Comparison of ENCODE assay signal across 14 cellular contexts in genomic region chr1:12159826-12160225, GRCh38. TPM values are rescaled to one million over a fixed set of nuclear protein-coding genes. Genes with fewer than 3 reads are reported as not detected.
DNase-seq lines count a peak whose midpoint lies in the region; ATAC-seq and TF ChIP-seq lines count a peak whose summit lies in the region.
"Had no signal": no experiment of that assay in that cellular context is flagged by ENCODE, and none has a peak within 500 bp of the region (broad histone marks: within the 10 kb centered on the region; RNA-seq: fewer than 3 reads in every experiment).

No MANE protein-coding gene starts in this region.

- H3K9me3 Mint-ChIP-seq in activated CD4-positive, alpha-beta T cell treated with anti-CD3 and anti-CD28 coated beads, Interleukin-2, amount 10 ng/mL, durations not matched to agents 24 days and 14 days = no peaks in the 10 kb centered on the region
- no peaks in the 10 kb centered on the region for H3K9me3 Mint-ChIP-seq in activated naive CD8-positive, alpha-beta T cell (ENCODE audit: low read depth)
- no peaks in the 10 kb centered on the region for H3K9me3 Mint-ChIP-seq in natural killer cell

- peak overlapping the region; percentile 100 for H3K27ac ChIP-seq in OCI-LY3 (ENCODE audit: low read length)
- H3K27ac ChIP-seq: A549, tibial nerve had no signal

- no peak overlapping the region for H3K9ac ChIP-seq in OCI-LY3 (ENCODE audit: low read length)

- H3K27ac Mint-ChIP-seq in activated CD4-positive, alpha-beta T cell treated with anti-CD3 and anti-CD28 coated beads, Interleukin-2, amount 10 ng/mL, durations not matched to agents 24 days and 14 days = peak overlapping the region; percentile 91
- peak overlapping the region; percentile 77 for H3K27ac Mint-ChIP-seq in activated naive CD8-positive, alpha-beta T cell
- H3K27ac Mint-ChIP-seq in natural killer cell = peak overlapping the region; percentile 87 to 97

- no peaks in the 10 kb centered on the region for H3K9me3 ChIP-seq in OCI-LY3 (ENCODE audit: insufficient read depth, low read length)
- H3K9me3 ChIP-seq: A549, HAP-1, tibial nerve had no signal

- H3K27me3 Mint-ChIP-seq in activated CD4-positive, alpha-beta T cell treated with anti-CD3 and anti-CD28 coated beads, Interleukin-2, amount 10 ng/mL, durations not matched to agents 24 days and 14 days = no peaks in the 10 kb centered on the region
- no peaks in the 10 kb centered on the region for H3K27me3 Mint-ChIP-seq in activated naive CD8-positive, alpha-beta T cell
- H3K27me3 Mint-ChIP-seq in natural killer cell (ENCODE audit: low read depth in 2 of 2) = no peaks in the 10 kb centered on the region

- TF ChIP-seq CTCF in OCI-LY3 (IDR thresholded peaks at IDR 0.05; ENCODE audit: low read depth, low read length) (no peak), natural killer cell (IDR thresholded peaks at IDR 0.05) (no peak)

- peak; percentile 75 for DNase-seq in activated CD4-positive, alpha-beta T cell treated with anti-CD3 and anti-CD28 coated beads, Interleukin-2, amount 10 ng/mL, durations not matched to agents 24 days and 14 days
- no peak for DNase-seq in activated CD4-positive, alpha-beta T cell treated with anti-CD3 and anti-CD28 coated beads, Interleukin-2, amount 50 U/mL, for 48 hours
- no peak for DNase-seq in natural killer cell
- no peak for DNase-seq in NCI-H1694 (lab: John Stamatoyannopoulos, UW)
- no peak for DNase-seq in D341Med (ENCODE audit: low spot score)
- DNase-seq in MV-4-11 (lab: John Stamatoyannopoulos, UW) = no peak
- DNase-seq: activated gamma-delta T cell treated with Interleukin-2 at 50 U/mL for 16 hours, DMS53, NCI-H2081 treated with DMSO at 0.1 percent for 48 hours had no signal

- H4K20me1 ChIP-seq in OCI-LY3 (ENCODE audit: insufficient read depth, low read length) = no peaks in the 10 kb centered on the region

- no peak overlapping the region for H2AFZ ChIP-seq in OCI-LY3 (ENCODE audit: low read depth, low read length)

- H3K36me3 Mint-ChIP-seq in activated CD4-positive, alpha-beta T cell treated with anti-CD3 and anti-CD28 coated beads, Interleukin-2, amount 10 ng/mL, durations not matched to agents 24 days and 14 days (ENCODE audit: low read depth) = no peaks in the 10 kb centered on the region
- H3K36me3 Mint-ChIP-seq in activated naive CD8-positive, alpha-beta T cell = no peaks in the 10 kb centered on the region
- no peaks in the 10 kb centered on the region for H3K36me3 Mint-ChIP-seq in natural killer cell

- peaks cover 84% of the 10 kb centered on the region for H3K4me1 Mint-ChIP-seq in activated CD4-positive, alpha-beta T cell treated with anti-CD3 and anti-CD28 coated beads, Interleukin-2, amount 10 ng/mL, durations not matched to agents 24 days and 14 days
- peaks cover 76% of the 10 kb centered on the region for H3K4me1 Mint-ChIP-seq in activated naive CD8-positive, alpha-beta T cell (ENCODE audit: low read depth)
- H3K4me1 Mint-ChIP-seq in natural killer cell = peaks cover 69 to 76% of the 10 kb centered on the region in 2 donors

- intact Hi-C loops in activated CD4-positive, alpha-beta T cell treated with anti-CD3 and anti-CD28 coated beads, Interleukin-2, amount 10 ng/mL, durations not matched to agents 24 days and 14 days (cut with micrococcal nuclease) = loop anchor here (5.0 kb wide), 3 partner anchors 33 to 113 kb away; no protein-coding TSS in a partner anchor
- intact Hi-C loops in natural killer cell (cut with micrococcal nuclease) = loop anchor here (5.0 kb wide), 1 partner anchor 42 kb away; no protein-coding TSS in a partner anchor

- H3K4me3 ChIP-seq in OCI-LY3 (ENCODE audit: low read length) = no peak overlapping the region
- H3K4me3 ChIP-seq: A549, HAP-1, tibial nerve had no signal

- H3K4me2 ChIP-seq in OCI-LY3 (ENCODE audit: low read length) = no peak overlapping the region
- H3K4me2 ChIP-seq: A549 had no signal

- H3K4me3 Mint-ChIP-seq in activated CD4-positive, alpha-beta T cell treated with anti-CD3 and anti-CD28 coated beads, Interleukin-2, amount 10 ng/mL, durations not matched to agents 24 days and 14 days = peak overlapping the region; percentile 63
- peak overlapping the region; percentile 18 for H3K4me3 Mint-ChIP-seq in activated naive CD8-positive, alpha-beta T cell
- peak overlapping the region; percentile 58 for H3K4me3 Mint-ChIP-seq in natural killer cell

- H3K36me3 ChIP-seq in OCI-LY3 (replicated peaks; ENCODE audit: low read depth, low read length) = no peaks in the 10 kb centered on the region
- H3K36me3 ChIP-seq: HAP-1, tibial nerve had no signal

- no peaks in the 10 kb centered on the region for H3K79me2 ChIP-seq in OCI-LY3 (ENCODE audit: low read length)

- no peak for ATAC-seq in natural killer cell
- ATAC-seq: A549 had no signal

- H3K4me1 ChIP-seq in OCI-LY3 (ENCODE audit: low read length) = peaks cover 95% of the 10 kb centered on the region
- H3K4me1 ChIP-seq: HAP-1 had no signal

- no peaks in the 10 kb centered on the region for H3K27me3 ChIP-seq in OCI-LY3 (ENCODE audit: low read depth, low read length)
- H3K27me3 ChIP-seq: tibial nerve had no signal

RNA-seq across cellular contexts. Expression of gene TNFRSF1B, which starts 7.0 kb away (rescaled TPM):
- total RNA-seq in activated CD4-positive, alpha-beta T cell treated with anti-CD3 and anti-CD28 coated beads, Interleukin-2, amount 10 ng/mL, durations not matched to agents 24 days and 14 days = 145 TPM in 2 replicates
- 100 to 1,000 TPM; 152 to 173 (median 172) TPM for total RNA-seq in natural killer cell
